17 cellular contexts compared by ENCODE assay signal in the genomic region with DNA sequence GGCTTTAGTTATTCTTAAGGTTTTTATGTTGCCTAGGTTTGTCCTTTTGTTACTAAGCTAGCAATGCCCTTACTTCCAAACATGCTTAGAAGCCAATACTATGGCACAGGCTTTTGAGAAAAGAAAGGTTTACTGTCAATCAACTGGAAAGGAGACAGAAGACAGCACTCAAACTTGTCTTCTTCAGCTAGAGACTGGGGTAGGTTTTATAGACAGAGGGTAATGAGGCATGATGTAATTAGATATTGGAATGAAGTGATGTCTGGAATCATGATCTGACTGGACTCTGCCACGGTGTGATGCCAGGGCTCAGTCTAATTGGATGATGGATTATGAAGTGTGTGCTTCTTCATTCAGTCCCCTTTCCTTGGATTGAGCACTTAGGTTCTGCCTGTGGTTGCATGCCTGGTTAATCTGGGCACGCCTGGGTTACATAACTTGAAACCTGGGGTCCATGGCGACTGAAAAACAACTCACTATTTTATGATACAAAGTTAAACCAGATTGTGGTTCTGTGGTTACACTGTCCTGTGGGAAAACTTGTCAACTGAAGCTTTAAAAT.
DNase-seq lines count a peak whose midpoint lies in the region; ATAC-seq and TF ChIP-seq lines count a peak whose summit lies in the region.
"Had no signal": no experiment of that assay in that cellular context is flagged by ENCODE, and none has a peak within 500 bp of the region (broad histone marks: within the 10 kb centered on the region; RNA-seq: fewer than 3 reads in every experiment).

No MANE protein-coding gene starts in this region.

- H3K27ac ChIP-seq in suprapubic skin = no peak overlapping the region
- H3K27ac ChIP-seq: skin epidermis, thoracic aorta had no signal

- TF ChIP-seq EP300 in suprapubic skin (IDR thresholded peaks at IDR 0.05) = no peak

- no peaks in the 10 kb centered on the region for H3K36me3 ChIP-seq in suprapubic skin
- H3K36me3 ChIP-seq: HAP-1, thoracic aorta had no signal

- DNase-seq in Daoy (ENCODE audit: low read depth) (peak; percentile 1), M059J (ENCODE audit: low read depth) (peak; percentile 12), SK-N-DZ (ENCODE audit: low spot score) (peak; percentile 86), myocyte (ENCODE audit: low read depth) (peak; percentile 6), suprapubic skin (ENCODE audit: low spot score in 2 of 2) (no peak), SIG-M5 treated with dmso at 0.1 percent for 504 hours (lab: John Stamatoyannopoulos, UW; ENCODE audit: unreplicated experiment) (no peak)
- DNase-seq: caudate nucleus; effector memory CD4-positive, alpha-beta T cell; hippocampal formation; left cardiac atrium; mucosa of descending colon; stimulated activated CD4-positive, alpha-beta T cell treated with anti-CD3 and anti-CD28 coated beads, Interleukin-4, amount 100 ng/mL, for 4 hours had no signal

- no peak for TF ChIP-seq POLR2A in suprapubic skin (IDR thresholded peaks at IDR 0.05)

- no peak overlapping the region for H3K4me3 ChIP-seq in suprapubic skin
- H3K4me3 ChIP-seq: HAP-1, mucosa of descending colon, skin epidermis, thoracic aorta had no signal

- ATAC-seq in HG03135 (IDR thresholded peaks at IDR 0.05; ENCODE audit: unreplicated experiment) (no peak), GM21723 (IDR thresholded peaks at IDR 0.05; ENCODE audit: unreplicated experiment) (no peak)
- ATAC-seq: left cardiac atrium, mucosa of descending colon had no signal

- no peaks in the 10 kb centered on the region for H3K9me3 ChIP-seq in suprapubic skin
- H3K9me3 ChIP-seq: HAP-1, mucosa of descending colon, thoracic aorta had no signal

- no peak for TF ChIP-seq CTCF in suprapubic skin (IDR thresholded peaks at IDR 0.05)

- H3K4me1 ChIP-seq in suprapubic skin = no peaks in the 10 kb centered on the region

- no peaks in the 10 kb centered on the region for H3K27me3 ChIP-seq in suprapubic skin

- WGBS in suprapubic skin = 68% methylated on average over 3 of the region's 3 CpGs

Comparison
In these comparisons a context has a peak if more than half of its experiments do, and no peak if none do; other contexts are left out.
1. DNase-seq: peak in Daoy (single experiment), M059J (single experiment), SK-N-DZ (single experiment) and myocyte (single experiment); none in suprapubic skin (0 of 2) and SIG-M5 treated with dmso at 0.1 percent for 504 hours (single experiment).